Comparison of ENCODE assay signal across 8 cellular contexts in the genomic region with DNA sequence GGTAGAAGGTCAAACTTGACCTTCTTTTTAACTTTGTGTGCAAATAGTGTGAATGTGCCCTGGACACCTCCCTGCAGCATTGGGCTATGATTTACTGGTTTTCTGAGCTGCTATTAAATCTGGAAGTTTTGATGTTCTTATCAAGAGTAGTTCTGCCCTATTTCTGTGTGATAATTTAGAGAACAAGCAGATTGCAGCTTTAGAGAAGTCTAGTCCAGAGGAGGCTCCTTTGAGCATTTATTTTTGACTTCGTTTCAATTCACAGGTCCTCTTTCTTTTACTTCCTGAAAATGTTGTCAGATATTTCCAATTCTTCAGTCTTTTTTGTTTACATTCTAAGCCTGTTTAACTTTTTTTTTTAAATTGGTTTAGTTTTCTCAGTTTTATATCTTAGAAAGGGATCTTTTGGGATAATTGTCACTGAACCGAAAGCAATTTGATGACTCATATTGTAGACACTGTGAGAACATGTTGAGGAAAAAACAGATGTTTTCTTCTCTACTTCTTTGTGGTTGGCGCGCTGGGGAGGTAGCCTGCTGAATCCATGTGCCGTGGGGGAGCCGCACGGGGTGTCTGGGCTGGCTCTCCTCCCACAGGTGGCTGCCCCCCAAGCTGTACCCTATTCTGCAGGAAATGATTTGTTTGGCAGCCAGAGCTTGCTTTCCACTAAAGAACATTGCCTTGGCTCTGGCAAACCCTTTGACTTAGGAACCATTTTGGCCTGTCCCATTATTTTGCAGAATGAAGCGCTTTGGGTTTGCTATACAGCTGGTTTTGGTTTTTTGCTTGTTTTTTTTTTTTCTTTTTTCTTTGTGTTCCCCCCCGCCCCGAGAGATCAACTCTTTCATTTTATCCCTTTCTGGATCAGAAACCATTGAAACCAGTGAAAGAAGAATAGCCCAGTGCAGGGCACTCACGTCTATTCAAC. TPM values are rescaled to one million over a fixed set of nuclear protein-coding genes. Genes with fewer than 3 reads are reported as not detected.
DNase-seq lines count a peak whose midpoint lies in the region; ATAC-seq, FAIRE-seq and TF ChIP-seq lines count a peak whose summit lies in the region.

No MANE protein-coding gene starts in this region.

- peaks cover 17% of the 10 kb centered on the region for H3K4me1 ChIP-seq in ACC112 (ENCODE audit: control insufficient read depth, insufficient read depth, low read length, unreplicated experiment)
- H3K4me1 ChIP-seq in GM12878 (ENCODE audit: control insufficient read depth, insufficient read depth, low read length): peaks cover 11% of the 10 kb centered on the region
- H3K4me1 ChIP-seq in mucosa of rectum (ENCODE audit: control insufficient read depth in 2 of 2, insufficient read depth in 2 of 2, low read length in 2 of 2): no peaks in the 10 kb centered on the region

- intact Hi-C loops in GM12878 (cut with micrococcal nuclease; ENCODE audit: unreplicated experiment): no loop called here

- TF ChIP-seq RAD21 in GM12878 (IDR thresholded peaks at IDR 0.05; ENCODE audit: insufficient read depth, low read depth, low read length): no peak

- H2AFZ ChIP-seq in ACC112 (ENCODE audit: low read length, unreplicated experiment) (peak overlapping the region; percentile 52), GM12878 (ENCODE audit: control insufficient read depth, low read depth, low read length) (peak overlapping the region; percentile 30)

- H3K4me3 ChIP-seq in ACC112 (ENCODE audit: low read depth, low read length) (peak overlapping the region; percentile 22), SK-N-MC (peak overlapping the region; percentile 66), GM12878 (no peak overlapping the region; the same call in 1 of the 2 replicates), mucosa of rectum (ENCODE audit: low read length in 2 of 2) (peak overlapping the region in 1 of 2 donors; percentile 34)

- no TSS peak for BruUV-seq in GM12878 (replicated peaks; lab: Mats Ljungman, UMichigan)

- SMC1A ChIA-PET in GM12878 (lab: Charles Lee; ENCODE audit: uncharacterized antibody, unreplicated experiment): interaction anchor here (0.7 to 2.0 kb wide), 3 partner anchors 9 to 87 kb away, joined by 3 to 5 read pairs (median 4); no protein-coding TSS in a partner anchor

- H3K27ac ChIP-seq in ACC112 (ENCODE audit: low read depth, low read length) (peak overlapping the region; percentile 56), SK-N-MC (peak overlapping the region; percentile 81), GM12878 (ENCODE audit: control insufficient read depth, insufficient read depth) (peak overlapping the region; percentile 52; the same call in 1 of the 2 replicates), mucosa of rectum (ENCODE audit: low read depth in 2 of 2, low read length in 2 of 2) (peak overlapping the region; percentile 14 to 61)

- RAD21 ChIA-PET in GM12878 (lab: Charles Lee; ENCODE audit: unreplicated experiment): interaction anchor here (0.6 to 1.3 kb wide), 2 partner anchors 8 to 42 kb away, joined by 3 to 4 read pairs; no protein-coding TSS in a partner anchor

- CTCF ChIA-PET in GM12878 (lab: Yijun Ruan, JAX): interaction anchor here (0.7 to 1.6 kb wide), 5 partner anchors 12 to 398 kb away, joined by 3 to 6 read pairs (median 4); no protein-coding TSS in a partner anchor

- TF ChIP-seq POLR2A in H54 (IDR thresholded peaks at IDR 0.05; ENCODE audit: low read depth, low read length): no peak
- no peak for TF ChIP-seq POLR2A in GM12878 (IDR thresholded peaks at IDR 0.05; ENCODE audit: low read depth, low read length)

- DNase-seq in H54 (ENCODE audit: insufficient read length, low spot score) (peak; percentile 63), SK-N-MC (ENCODE audit: low read depth, low spot score) (no peak), GM12878 (ENCODE audit: low read depth, low spot score) (peak; percentile 33), NCI-H510A (lab: John Stamatoyannopoulos, UW) (no peak), mucosa of gallbladder (ENCODE audit: low spot score) (no peak)

- no peaks in the 10 kb centered on the region for H4K20me1 ChIP-seq in GM12878 (ENCODE audit: control insufficient read depth, insufficient read depth)

- H3K27me3 ChIP-seq in ACC112 (ENCODE audit: insufficient read depth, low read length) (no peaks in the 10 kb centered on the region), GM12878 (replicated peaks in 1 of 2; ENCODE audit: control insufficient read depth in 2 of 2, insufficient read depth in 2 of 2, low read length in 1 of 2) (no peaks in the 10 kb centered on the region), mucosa of rectum (ENCODE audit: control insufficient read depth in 2 of 2, insufficient read depth in 2 of 2, low read length in 2 of 2) (no peaks in the 10 kb centered on the region)

- ATAC-seq in GM12878: peak; percentile 92
- no peak for ATAC-seq in HG02970 (IDR thresholded peaks at IDR 0.05; ENCODE audit: low FRiP score, unreplicated experiment)

- H3K9ac ChIP-seq in SK-N-MC (ENCODE audit: insufficient read length) (peak overlapping the region; percentile 9), GM12878 (ENCODE audit: control insufficient read depth, insufficient read depth, low read length) (peak overlapping the region; percentile 20; the same call in 1 of the 2 replicates), mucosa of rectum (ENCODE audit: low read depth in 1 of 2, low read length in 2 of 2) (no peak overlapping the region)

- POLR2A ChIA-PET in GM12878 (lab: Charles Lee): interaction anchor here (0.5 to 1.1 kb wide), 3 partner anchors 63 to 288 kb away, joined by 3 read pairs; a partner anchor contains a TSS

- no peak for TF ChIP-seq EP300 in GM12878 (IDR thresholded peaks at IDR 0.05; ENCODE audit: borderline replicate concordance in 1 of 2, control insufficient read depth in 1 of 2, low read depth in 2 of 2, low read length in 2 of 2)

- in situ Hi-C loops in GM12878 (cut with MboI): no loop called here

- H3K4me2 ChIP-seq in GM12878 (ENCODE audit: control insufficient read depth, insufficient read depth): peak overlapping the region; percentile 58

- no peaks in the 10 kb centered on the region for H3K9me3 ChIP-seq in SK-N-MC (ENCODE audit: low read depth, low read length)
- H3K9me3 ChIP-seq in GM12878 (replicated peaks; ENCODE audit: control insufficient read depth, insufficient read depth, low read length): no peaks in the 10 kb centered on the region
- H3K9me3 ChIP-seq in mucosa of rectum (ENCODE audit: control insufficient read depth in 2 of 2, low read length in 2 of 2): no peaks in the 10 kb centered on the region

- no peaks in the 10 kb centered on the region for H3K79me2 ChIP-seq in ACC112 (ENCODE audit: control insufficient read depth, insufficient read depth, low read length, unreplicated experiment)
- no peaks in the 10 kb centered on the region for H3K79me2 ChIP-seq in GM12878 (ENCODE audit: control insufficient read depth, insufficient read depth, low read length)

- TF ChIP-seq CTCF in GM12878 (IDR thresholded peaks at IDR 0.05 in 2 of 3, conservative IDR thresholded peaks at IDR 0.05 in 1 of 3; ENCODE audit: control insufficient read depth in 2 of 3, extremely low read depth in 1 of 3, insufficient read depth in 1 of 3, low read depth in 3 of 3, low read length in 3 of 3): no peak

- FAIRE-seq in H54 (lab: Jason Lieb, UNC): no peak
- no peak for FAIRE-seq in GM12878 (lab: Jason Lieb, UNC)

- H3K36me3 ChIP-seq in ACC112 (ENCODE audit: insufficient read depth, low read length): no peaks in the 10 kb centered on the region
- no peaks in the 10 kb centered on the region for H3K36me3 ChIP-seq in SK-N-MC (ENCODE audit: insufficient read depth, low read length)
- no peaks in the 10 kb centered on the region for H3K36me3 ChIP-seq in GM12878 (ENCODE audit: control insufficient read depth in 2 of 2, insufficient read depth in 2 of 2, low read length in 1 of 2)
- H3K36me3 ChIP-seq in mucosa of rectum (ENCODE audit: control insufficient read depth in 2 of 2, insufficient read depth in 2 of 2, low read length in 2 of 2): no peaks in the 10 kb centered on the region

- 32% methylated on average over 9 of the region's 11 CpGs for WGBS in GM12878 (ENCODE audit: insufficient coverage, insufficient replicate concordance, low lambda C conversion rate, missing lambda C conversion rate)

RNA-seq across cellular contexts. Expression of a gene that starts 53.4 kb away (rescaled TPM):
- 116 TPM in 2 replicates for total RNA-seq in GM12878 (2013; cell fraction: nucleolus; rRNA removed)
- total RNA-seq in GM12878 (2014; rRNA removed) (18.9 and 21.1 TPM in 2 replicates), GM12878 (2014; rRNA removed; fragmentation: Illumina TruSeq; extraction: Trizol) (13.0 and 13.7 TPM in 2 replicates), GM12878 (2021) (13.6 and 13.9 TPM in 2 replicates), mucosa of gallbladder (21.1 TPM)
- 11.4 TPM for polyA plus RNA-seq in GM12878 (2011; ENCODE audit: low read depth)
- polyA plus RNA-seq in GM12878 (2011; rRNA removed) (19.4 TPM in 2 replicates), GM12878 (2014; fragmentation: Illumina TruSeq; extraction: Trizol) (10.0 and 11.0 TPM in 2 replicates), GM12878 (2014; fragmentation: Nextera tagmentation; extraction: Ambion mirVana) (10 to 100 TPM; 11.2 to 15.8 TPM), GM12878 (2014; rRNA removed) (15.3 and 16.5 TPM in 2 replicates), GM12878 (2016; fragmentation: Nextera tagmentation; extraction: Ambion mirVana) (10 to 100 TPM; 17.0 to 19.0 TPM)
- polyA plus RNA-seq in GM12878 (2011; cell fraction: cytosol; rRNA removed): 16.8 and 18.3 TPM in 2 replicates
- 34.5 and 35.2 TPM in 2 replicates for polyA plus RNA-seq in GM12878 (2011; cell fraction: nucleus; rRNA removed)
- polyA plus RNA-seq in GM12878 (2012): 11.9 and 14.2 TPM in 2 replicates
- polyA minus RNA-seq in GM12878 (2011; rRNA and poly(A)+ RNA removed): 35.3 and 45.0 TPM in 2 replicates
- polyA minus RNA-seq in GM12878 (2011; cell fraction: cytosol; rRNA and poly(A)+ RNA removed): 6.8 and 11.8 TPM in 2 replicates
- 21.5 and 37.0 TPM in 2 replicates for polyA minus RNA-seq in GM12878 (2011; cell fraction: nucleus; rRNA and poly(A)+ RNA removed)

RNA-seq across cellular contexts. Expression of a gene that starts 54.2 kb away (rescaled TPM):
- 562 and 723 TPM in 2 replicates for total RNA-seq in GM12878 (2013; cell fraction: nucleolus; rRNA removed)
- total RNA-seq in GM12878 (2014; rRNA removed) (640 and 710 TPM in 2 replicates), GM12878 (2014; rRNA removed; fragmentation: Illumina TruSeq; extraction: Trizol) (257 and 261 TPM in 2 replicates), GM12878 (2021) (532 and 545 TPM in 2 replicates), mucosa of gallbladder (130 TPM)
- polyA plus RNA-seq in GM12878 (2011; ENCODE audit: low read depth): 168 TPM
- polyA plus RNA-seq in GM12878 (2011; rRNA removed) (484 and 614 TPM in 2 replicates), GM12878 (2014; fragmentation: Illumina TruSeq; extraction: Trizol) (414 and 418 TPM in 2 replicates), GM12878 (2014; fragmentation: Nextera tagmentation; extraction: Ambion mirVana) (100 to 1,000 TPM; 225 to 363 TPM), GM12878 (2014; rRNA removed) (795 and 1,321 TPM in 2 replicates), GM12878 (2016; fragmentation: Nextera tagmentation; extraction: Ambion mirVana) (100 to 1,000 TPM; 392 to 407 TPM)
- polyA plus RNA-seq in GM12878 (2011; cell fraction: cytosol; rRNA removed): 262 and 617 TPM in 2 replicates
- polyA plus RNA-seq in GM12878 (2011; cell fraction: nucleus; rRNA removed): 1,271 and 1,407 TPM in 2 replicates
- polyA plus RNA-seq in GM12878 (2012): 265 and 285 TPM in 2 replicates
- 114 and 147 TPM in 2 replicates for polyA minus RNA-seq in GM12878 (2011; rRNA and poly(A)+ RNA removed)
- polyA minus RNA-seq in GM12878 (2011; cell fraction: cytosol; rRNA and poly(A)+ RNA removed): 187 and 201 TPM in 2 replicates
- polyA minus RNA-seq in GM12878 (2011; cell fraction: nucleus; rRNA and poly(A)+ RNA removed): 579 and 952 TPM in 2 replicates

Comparison
In these comparisons a context has a peak if more than half of its experiments do, and no peak if none do; other contexts are left out.
1. DNase-seq: peak in H54 (single experiment) and GM12878 (single experiment); none in SK-N-MC (single experiment), NCI-H510A (single experiment) and mucosa of gallbladder (single experiment).
2. H3K9ac ChIP-seq: peak in SK-N-MC (single experiment) and GM12878 (single experiment); none in mucosa of rectum (0 of 2).
3. Peak in every context shown above with its lines, with median percentiles within 50 percentile points of each other: H3K27ac ChIP-seq.